In the genomic region with DNA sequence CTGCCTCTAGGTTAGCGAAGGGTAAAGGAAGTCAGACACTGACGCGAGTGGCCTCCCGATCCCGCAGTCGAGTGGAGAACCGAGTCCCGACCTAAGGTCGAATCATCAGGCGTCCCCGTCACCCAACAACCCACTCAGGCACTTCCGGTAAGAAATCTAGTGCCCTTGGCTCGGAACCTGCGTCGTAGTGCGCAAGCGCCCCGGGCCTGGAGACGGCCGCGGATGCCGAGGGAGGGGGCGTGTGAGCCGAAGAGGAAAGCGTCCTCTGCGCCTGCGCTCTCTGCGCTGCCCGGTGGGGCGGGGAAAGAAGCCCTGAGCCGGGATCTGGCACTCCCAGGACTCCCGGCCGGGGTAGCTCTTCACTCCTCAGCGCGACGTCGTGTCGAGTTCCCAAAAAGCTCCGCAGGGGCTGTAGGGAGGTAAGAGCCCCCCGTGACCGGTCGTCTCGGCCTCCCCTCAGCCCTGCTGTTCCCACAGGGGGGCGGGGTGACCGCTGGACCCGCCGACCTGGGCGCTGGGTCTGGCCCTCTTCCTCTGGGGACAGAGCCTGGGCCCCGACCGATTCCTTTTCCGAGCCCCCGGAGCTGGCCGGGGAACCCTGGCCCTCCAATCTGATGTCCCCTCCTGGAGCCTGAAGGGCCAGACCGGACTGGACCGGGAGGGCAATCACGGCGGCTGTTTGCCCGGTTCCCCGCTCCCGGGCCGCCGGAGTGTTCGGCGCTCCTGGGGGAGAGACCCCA, we compare ENCODE assay signal across 8 cellular contexts. TPM values are rescaled to one million over a fixed set of nuclear protein-coding genes. Genes with fewer than 3 reads are reported as not detected.
DNase-seq lines count a peak whose midpoint lies in the region; ATAC-seq, FAIRE-seq and TF ChIP-seq lines count a peak whose summit lies in the region.

A gene (plus strand): TSS at position 330 of the 740 bp plus-strand sequence. CDS start 26,084 bp downstream, outside the sequence.

- peaks cover 12% of the 10 kb centered on the region for H3K4me1 Mint-ChIP-seq in T-helper 17 cell

- no peaks in the 10 kb centered on the region for H3K27me3 Mint-ChIP-seq in T-helper 17 cell

- intact Hi-C loops in psoas muscle (cut with DNase I) = loop anchor here in 1 of 2 donors (10.0 kb wide), 1 partner anchor 153 kb away; a partner anchor contains a TSS

- H3K4me1 ChIP-seq in right atrium auricular region (peaks cover 0 to 35% of the 10 kb centered on the region in 2 donors), psoas muscle (peaks cover 19% of the 10 kb centered on the region)

- H3K36me3 ChIP-seq in right atrium auricular region = no peaks in the 10 kb centered on the region
- peaks cover 0 to 14% of the 10 kb centered on the region in 2 donors for H3K36me3 ChIP-seq in psoas muscle (ENCODE audit: insufficient read depth in 1 of 2, low read depth in 1 of 2)

- 0% methylated on average over 50 to 64 of the region's 64 CpGs for WGBS in psoas muscle, 3 donors

- H3K27ac Mint-ChIP-seq in T-helper 17 cell = peak within 1 kb of the TSS; percentile 98

- TF ChIP-seq CTCF in right atrium auricular region (IDR thresholded peaks at IDR 0.05) (peak in 1 of 2 donors; percentile 54), psoas muscle (IDR thresholded peaks at IDR 0.05) (peak; percentile 44)

- H3K36me3 Mint-ChIP-seq in T-helper 17 cell (ENCODE audit: low read depth) = no peaks in the 10 kb centered on the region

- H3K27me3 ChIP-seq in right atrium auricular region (no peaks in the 10 kb centered on the region), psoas muscle (ENCODE audit: insufficient read depth in 3 of 3, low read length in 2 of 3) (no peaks in the 10 kb centered on the region)

- ATAC-seq in GM18498 (IDR thresholded peaks at IDR 0.05; ENCODE audit: unreplicated experiment) = peak; percentile 87
- peak; percentile 90 for ATAC-seq in HG02938 (IDR thresholded peaks at IDR 0.05; ENCODE audit: unreplicated experiment)
- peak; percentile 92 for ATAC-seq in T-helper 17 cell
- ATAC-seq in psoas muscle = peak; percentile 96 to 97 (median 97)

- H3K4me3 ChIP-seq in right atrium auricular region (peak within 1 kb of the TSS; percentile 82 to 84), psoas muscle (peak within 1 kb of the TSS; percentile 94)

- DNase-seq in NCI-H1694 treated with DMSO at 0.1 percent for 48 hours (lab: John Stamatoyannopoulos, UW) = peak; percentile 96
- peak; percentile 93 to 96 (median 94) for DNase-seq in T-helper 17 cell
- peak; percentile 81 to 99 (median 96) for DNase-seq in anterior cingulate cortex (lab: John Stamatoyannopoulos, UW)
- DNase-seq in right atrium auricular region (ENCODE audit: low spot score) = peak; percentile 97
- peak; percentile 99 for DNase-seq in psoas muscle
- DNase-seq in urothelium cell line (ENCODE audit: low spot score) = peak; percentile 98

- peak; percentile 5 for FAIRE-seq in urothelium cell line (lab: Jason Lieb, UNC)

- H3K9me3 ChIP-seq in T-helper 17 cell (ENCODE audit: control insufficient read depth, low read length, poor library complexity, severe bottlenecking) = no peaks in the 10 kb centered on the region
- no peaks in the 10 kb centered on the region for H3K9me3 ChIP-seq in right atrium auricular region
- no peaks in the 10 kb centered on the region for H3K9me3 ChIP-seq in psoas muscle

- H3K27ac ChIP-seq in right atrium auricular region (peak within 1 kb of the TSS; percentile 97 to 99), psoas muscle (peak within 1 kb of the TSS; percentile 99)

- H3K4me3 Mint-ChIP-seq in T-helper 17 cell = peak within 1 kb of the TSS; percentile 94

RNA-seq across cellular contexts. Expression of the gene that starts here (rescaled TPM):
- total RNA-seq in T-helper 17 cell (1 to 10 TPM; 8.4 to 9.2 TPM), right atrium auricular region (10 to 100 TPM; 27.8 to 34.5 TPM), psoas muscle (10 to 100 TPM; 21.8 to 36.7 (median 27.3) TPM)
- 10 to 100 TPM in 1 of 3 donors, 1 to 10 TPM in 2; 6.1 to 11.4 (median 6.1) TPM for polyA plus RNA-seq in psoas muscle

Comparison
In these comparisons a context has a peak if more than half of its experiments do, and no peak if none do; other contexts are left out.
1. Peak in every context shown above with its lines: DNase-seq, ATAC-seq, H3K4me3 ChIP-seq and H3K27ac ChIP-seq.